Comparison of ENCODE assay signal across 22 cellular contexts in the genomic region with DNA sequence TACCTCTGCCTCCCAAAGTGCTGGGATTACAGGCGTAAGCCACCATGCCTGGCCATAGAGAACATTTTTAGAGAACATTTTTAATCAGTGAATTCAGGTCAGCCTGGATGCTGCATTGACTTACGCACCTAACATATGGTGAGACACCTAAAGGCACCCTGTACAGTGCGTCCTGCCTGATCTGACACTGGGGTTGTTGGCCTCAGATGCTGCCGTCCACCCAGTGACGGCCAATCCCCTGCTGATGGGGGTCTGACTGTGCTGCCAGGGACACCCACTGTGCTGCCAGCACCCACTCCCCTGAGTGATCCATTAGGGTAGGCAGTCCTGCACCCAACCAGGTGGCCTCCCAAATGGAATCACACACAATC. TPM values are rescaled to one million over a fixed set of nuclear protein-coding genes. Genes with fewer than 3 reads are reported as not detected.
A peak's percentile ranks its signal among the peaks of the same experiment; 100 is the strongest.
DNase-seq lines count a peak whose midpoint lies in the region; ATAC-seq and TF ChIP-seq lines count a peak whose summit lies in the region.
"Had no signal": no experiment of that assay in that cellular context is flagged by ENCODE, and none has a peak within 500 bp of the region (broad histone marks: within the 10 kb centered on the region; RNA-seq: fewer than 3 reads in every experiment).

No MANE protein-coding gene starts in this region.

- TF ChIP-seq EP300 in SK-N-SH (IDR thresholded peaks at IDR 0.05; ENCODE audit: borderline replicate concordance in 1 of 2, low read depth in 1 of 2, low read length in 1 of 2): no peak

- peak overlapping the region; percentile 34 for H3K56ac ChIP-seq in mesendoderm (ENCODE audit: low read length)

- no peak overlapping the region for H2BK15ac ChIP-seq in mesendoderm (replicated peaks; ENCODE audit: low read depth)
- no peak overlapping the region for H2BK15ac ChIP-seq in neuronal stem cell (ENCODE audit: low read length)

- H4K8ac ChIP-seq in mesendoderm (ENCODE audit: low read depth, low read length) (no peak overlapping the region), neuronal stem cell (ENCODE audit: low read depth, low read length) (no peak overlapping the region)

- no peaks in the 10 kb centered on the region for H3K79me2 ChIP-seq in SK-N-SH (ENCODE audit: insufficient read depth)
- peaks cover 28% of the 10 kb centered on the region for H3K79me2 ChIP-seq in mesendoderm (ENCODE audit: control insufficient read depth, insufficient read depth, low read length)

- TF ChIP-seq RAD21 in SK-N-SH (IDR thresholded peaks at IDR 0.05; ENCODE audit: low read length): no peak

- H3K27me3 ChIP-seq in SK-N-SH (ENCODE audit: insufficient read depth) (no peaks in the 10 kb centered on the region), mesendoderm (ENCODE audit: insufficient read depth, low read length, poor library complexity) (no peaks in the 10 kb centered on the region), neuronal stem cell (ENCODE audit: control insufficient read depth in 3 of 3, insufficient read depth in 3 of 3, low read depth in 1 of 3, low read length in 3 of 3) (peaks cover 0 to 2% (median 0%) of the 10 kb centered on the region in 3 experiments)
- no peaks in the 10 kb centered on the region for H3K27me3 ChIP-seq in CD8-positive, alpha-beta T cell (ENCODE audit: insufficient read depth, low read length)
- H3K27me3 ChIP-seq in naive thymus-derived CD4-positive, alpha-beta T cell (ENCODE audit: control insufficient read depth in 2 of 2, insufficient read depth in 2 of 2, low read length in 2 of 2): no peaks in the 10 kb centered on the region
- H3K27me3 ChIP-seq: BLaER1 had no signal

- no peaks in the 10 kb centered on the region for H3K4me1 Mint-ChIP-seq in activated T-cell treated with anti-CD3 and anti-CD28 coated beads, Interleukin-2, amount 50 U/mL, for 24 hours (ENCODE audit: low read depth)
- H3K4me1 Mint-ChIP-seq in CD8-positive, alpha-beta T cell (ENCODE audit: low read depth): no peaks in the 10 kb centered on the region
- no peaks in the 10 kb centered on the region for H3K4me1 Mint-ChIP-seq in naive thymus-derived CD4-positive, alpha-beta T cell
- H3K4me1 Mint-ChIP-seq: CD4-positive, CD25-positive, alpha-beta regulatory T cell; CD8-positive, alpha-beta memory T cell had no signal

- peak; percentile 30 for DNase-seq in SK-N-SH
- DNase-seq in mesendoderm: no peak
- no peak for DNase-seq in neuronal stem cell (ENCODE audit: low spot score)
- no peak for DNase-seq in activated T-cell treated with anti-CD3 and anti-CD28 coated beads, Interleukin-2, amount 50 U/mL, for 24 hours
- DNase-seq in CD8-positive, alpha-beta T cell: no peak
- DNase-seq in naive thymus-derived CD4-positive, alpha-beta T cell: no peak
- DNase-seq: CD4-positive, CD25-positive, alpha-beta regulatory T cell; CD8-positive, alpha-beta memory T cell; DMS 273 treated with DMSO at 0.1 percent for 48 hours; DMS79; EL; GDM1; HFFc6 had no signal

- 83% methylated on average over 5 of the region's 5 CpGs for WGBS in SK-N-SH (ENCODE audit: low lambda C conversion rate)
- no CpG with 5 or more reads among the region's 5 CpGs for WGBS in mesendoderm (ENCODE audit: extremely low coverage, insufficient coverage, low lambda C conversion rate)
- WGBS in neuronal stem cell (ENCODE audit: extremely low coverage in 2 of 2, insufficient read length in 2 of 2, insufficient replicate concordance in 1 of 2), 2 donors: no CpG with 5 or more reads among the region's 5 CpGs

- H3K9me3 ChIP-seq in SK-N-SH (no peaks in the 10 kb centered on the region), neuronal stem cell (replicated peaks in 1 of 2; ENCODE audit: control insufficient read depth in 2 of 2, insufficient read depth in 1 of 2, low read depth in 1 of 2, low read length in 2 of 2) (no peaks in the 10 kb centered on the region)
- no peaks in the 10 kb centered on the region for H3K9me3 ChIP-seq in CD8-positive, alpha-beta T cell (ENCODE audit: low read length)
- H3K9me3 ChIP-seq in naive thymus-derived CD4-positive, alpha-beta T cell (ENCODE audit: control insufficient read depth in 2 of 3, low read length in 3 of 3): no peaks in the 10 kb centered on the region
- H3K9me3 ChIP-seq: BLaER1, HAP-1 had no signal

- no peak overlapping the region for H3K27ac Mint-ChIP-seq in activated T-cell treated with anti-CD3 and anti-CD28 coated beads, Interleukin-2, amount 50 U/mL, for 24 hours
- H3K27ac Mint-ChIP-seq in CD8-positive, alpha-beta T cell: no peak overlapping the region
- no peak overlapping the region for H3K27ac Mint-ChIP-seq in naive thymus-derived CD4-positive, alpha-beta T cell
- H3K27ac Mint-ChIP-seq: B cell; CD4-positive, CD25-positive, alpha-beta regulatory T cell; CD8-positive, alpha-beta memory T cell; GM23338; HFFc6 had no signal

- H2AK5ac ChIP-seq in mesendoderm (ENCODE audit: low read length): no peak overlapping the region
- H2AK5ac ChIP-seq in neuronal stem cell (ENCODE audit: low read depth, low read length): peak overlapping the region; percentile 72

- H3K36me3 Mint-ChIP-seq in activated T-cell treated with anti-CD3 and anti-CD28 coated beads, Interleukin-2, amount 50 U/mL, for 24 hours (ENCODE audit: low read depth): no peaks in the 10 kb centered on the region
- no peaks in the 10 kb centered on the region for H3K36me3 Mint-ChIP-seq in CD8-positive, alpha-beta T cell
- H3K36me3 Mint-ChIP-seq in naive thymus-derived CD4-positive, alpha-beta T cell: no peaks in the 10 kb centered on the region
- H3K36me3 Mint-ChIP-seq: CD4-positive, CD25-positive, alpha-beta regulatory T cell; CD8-positive, alpha-beta memory T cell had no signal

- H3K9ac ChIP-seq in SK-N-SH (no peak overlapping the region), mesendoderm (ENCODE audit: low read length) (peak overlapping the region; percentile 6), neuronal stem cell (ENCODE audit: low read depth, low read length, poor library complexity) (no peak overlapping the region)
- H3K9ac ChIP-seq: BLaER1 had no signal

- H3K36me3 ChIP-seq in SK-N-SH (replicated peaks in 1 of 2; ENCODE audit: control insufficient read depth in 1 of 2, insufficient read depth in 2 of 2, low read length in 1 of 2) (no peaks in the 10 kb centered on the region), mesendoderm (ENCODE audit: control insufficient read depth, insufficient read depth, low read length) (peaks cover 2% of the 10 kb centered on the region), neuronal stem cell (replicated peaks in 1 of 2; ENCODE audit: control insufficient read depth in 2 of 2, insufficient read depth in 2 of 2, low read length in 2 of 2) (peaks cover 0 to 5% of the 10 kb centered on the region in 2 donors)
- H3K36me3 ChIP-seq in CD8-positive, alpha-beta T cell (ENCODE audit: insufficient read depth, low read length): no peaks in the 10 kb centered on the region
- no peaks in the 10 kb centered on the region for H3K36me3 ChIP-seq in naive thymus-derived CD4-positive, alpha-beta T cell (ENCODE audit: control insufficient read depth in 2 of 3, insufficient read depth in 3 of 3, low read length in 3 of 3)
- H3K36me3 ChIP-seq: BLaER1, HAP-1 had no signal

- intact Hi-C loops in CD8-positive, alpha-beta T cell (cut with DNase I, micrococcal nuclease): no loop called here
- intact Hi-C loops in naive thymus-derived CD4-positive, alpha-beta T cell (cut with micrococcal nuclease): no loop called here

- H3K27ac ChIP-seq in SK-N-SH (ENCODE audit: low read depth in 2 of 2, low read length in 1 of 2) (no peak overlapping the region), mesendoderm (ENCODE audit: low read depth, low read length) (no peak overlapping the region), neuronal stem cell (replicated peaks; ENCODE audit: low read length) (no peak overlapping the region)
- no peak overlapping the region for H3K27ac ChIP-seq in CD8-positive, alpha-beta T cell (ENCODE audit: low read depth, low read length)
- H3K27ac ChIP-seq in naive thymus-derived CD4-positive, alpha-beta T cell (ENCODE audit: low read depth, low read length): no peak overlapping the region
- H3K27ac ChIP-seq: 22Rv1, BLaER1, C4-2B had no signal

- H3K4me1 ChIP-seq in SK-N-SH (ENCODE audit: control insufficient read depth in 1 of 2, insufficient read depth in 2 of 2, low read depth in 1 of 2, low read length in 1 of 2) (no peaks in the 10 kb centered on the region; a peak in 1 of 4 replicates), mesendoderm (ENCODE audit: control insufficient read depth, low read depth, low read length) (peaks cover 11% of the 10 kb centered on the region), neuronal stem cell (ENCODE audit: control insufficient read depth in 2 of 2, insufficient read depth in 1 of 2, low read depth in 1 of 2, low read length in 2 of 2) (peaks cover 8 to 15% of the 10 kb centered on the region in 2 donors)
- H3K4me1 ChIP-seq in CD8-positive, alpha-beta T cell (ENCODE audit: insufficient read depth, low read length): no peaks in the 10 kb centered on the region
- H3K4me1 ChIP-seq in naive thymus-derived CD4-positive, alpha-beta T cell (ENCODE audit: control insufficient read depth in 2 of 2, insufficient read depth in 2 of 2, low read length in 2 of 2): no peaks in the 10 kb centered on the region
- H3K4me1 ChIP-seq: HAP-1 had no signal

- no peaks in the 10 kb centered on the region for H3F3A ChIP-seq in SK-N-SH (replicated peaks; ENCODE audit: insufficient read depth)

- no peaks in the 10 kb centered on the region for H4K20me1 ChIP-seq in SK-N-SH (ENCODE audit: insufficient read depth)
- H4K20me1 ChIP-seq: BLaER1 had no signal

- H3K4me3 Mint-ChIP-seq in activated T-cell treated with anti-CD3 and anti-CD28 coated beads, Interleukin-2, amount 50 U/mL, for 24 hours: no peak overlapping the region
- no peak overlapping the region for H3K4me3 Mint-ChIP-seq in CD8-positive, alpha-beta T cell
- no peak overlapping the region for H3K4me3 Mint-ChIP-seq in naive thymus-derived CD4-positive, alpha-beta T cell
- H3K4me3 Mint-ChIP-seq: B cell; CD4-positive, CD25-positive, alpha-beta regulatory T cell; CD8-positive, alpha-beta memory T cell; GM23338; HFFc6 had no signal

- H2AFZ ChIP-seq in SK-N-SH (ENCODE audit: low read depth) (no peak overlapping the region), neuronal stem cell (ENCODE audit: low read length) (no peak overlapping the region)
- H2AFZ ChIP-seq: GM23338 had no signal

- POLR2A ChIA-PET in SK-N-SH (lab: Yijun Ruan, JAX): no interaction called here
- POLR2A ChIA-PET in CD8-positive, alpha-beta T cell (lab: Charles Lee): no interaction called here
- POLR2A ChIA-PET in naive thymus-derived CD4-positive, alpha-beta T cell (lab: Charles Lee): no interaction called here

- H2BK120ac ChIP-seq in mesendoderm (ENCODE audit: low read depth, low read length) (no peak overlapping the region), neuronal stem cell (ENCODE audit: low read depth, low read length) (no peak overlapping the region)

- H3K4ac ChIP-seq in mesendoderm (ENCODE audit: low read depth, low read length) (no peak overlapping the region), neuronal stem cell (ENCODE audit: low read length) (no peak overlapping the region)

- no peaks in the 10 kb centered on the region for H3K9me3 Mint-ChIP-seq in activated T-cell treated with anti-CD3 and anti-CD28 coated beads, Interleukin-2, amount 50 U/mL, for 24 hours
- H3K9me3 Mint-ChIP-seq in CD8-positive, alpha-beta T cell: no peaks in the 10 kb centered on the region
- peaks cover 0 to 2% (median 0%) of the 10 kb centered on the region in 11 donors for H3K9me3 Mint-ChIP-seq in naive thymus-derived CD4-positive, alpha-beta T cell
- H3K9me3 Mint-ChIP-seq: CD8-positive, alpha-beta memory T cell; HFFc6 had no signal

- no peak for TF ChIP-seq CTCF in SK-N-SH (IDR thresholded peaks at IDR 0.05)
- TF ChIP-seq CTCF in CD8-positive, alpha-beta T cell (IDR thresholded peaks at IDR 0.05): no peak

- no peak overlapping the region for H4K5ac ChIP-seq in mesendoderm (ENCODE audit: low read length)

- ATAC-seq in SK-N-SH treated with all-trans-retinoic acid at 6 μM for 48 hours (no peak), HG03571 (IDR thresholded peaks at IDR 0.05; ENCODE audit: unreplicated experiment) (no peak)
- no peak for ATAC-seq in CD8-positive, alpha-beta T cell
- no peak for ATAC-seq in naive thymus-derived CD4-positive, alpha-beta T cell
- ATAC-seq: GM12878, GM23338 had no signal

- no peaks in the 10 kb centered on the region for H3K9me2 ChIP-seq in SK-N-SH

- H3K14ac ChIP-seq in neuronal stem cell (ENCODE audit: low read length): no peak overlapping the region

- no peak overlapping the region for H2BK5ac ChIP-seq in mesendoderm (ENCODE audit: low read length)
- H2BK5ac ChIP-seq in neuronal stem cell (ENCODE audit: low read length): no peak overlapping the region

- H3K4me2 ChIP-seq in SK-N-SH (no peak overlapping the region), mesendoderm (ENCODE audit: low read length) (no peak overlapping the region), neuronal stem cell (ENCODE audit: insufficient read depth, low read length, poor library complexity, severe bottlenecking) (no peak overlapping the region)
- H3K4me2 ChIP-seq: BLaER1, GM23338 had no signal

- H3K23ac ChIP-seq in mesendoderm (ENCODE audit: low read length) (no peak overlapping the region), neuronal stem cell (ENCODE audit: low read depth, low read length, poor library complexity) (peak overlapping the region; percentile 32)

- peaks cover 23% of the 10 kb centered on the region for H3K27me3 Mint-ChIP-seq in activated T-cell treated with anti-CD3 and anti-CD28 coated beads, Interleukin-2, amount 50 U/mL, for 24 hours
- H3K27me3 Mint-ChIP-seq in CD8-positive, alpha-beta T cell (ENCODE audit: low read depth): peaks cover 22% of the 10 kb centered on the region
- peaks cover 0 to 19% (median 8%) of the 10 kb centered on the region in 5 donors for H3K27me3 Mint-ChIP-seq in naive thymus-derived CD4-positive, alpha-beta T cell
- H3K27me3 Mint-ChIP-seq: B cell had no signal

- H2BK12ac ChIP-seq in neuronal stem cell (ENCODE audit: low read length): peak overlapping the region; percentile 32

- no peak overlapping the region for H3K4me3 ChIP-seq in SK-N-SH (ENCODE audit: low read depth in 2 of 2, low read length in 1 of 2)
- H3K4me3 ChIP-seq in mesendoderm (ENCODE audit: low read length): no peak overlapping the region
- no peak overlapping the region for H3K4me3 ChIP-seq in neuronal stem cell (ENCODE audit: low read length in 2 of 2)
- H3K4me3 ChIP-seq in CD8-positive, alpha-beta T cell (ENCODE audit: low read depth, low read length): no peak overlapping the region
- no peak overlapping the region for H3K4me3 ChIP-seq in naive thymus-derived CD4-positive, alpha-beta T cell (ENCODE audit: low read length)
- H3K4me3 ChIP-seq: BLaER1, GM12878, GM23338, HAP-1 had no signal

- H3K79me1 ChIP-seq in mesendoderm (ENCODE audit: low read length) (peaks cover 40% of the 10 kb centered on the region), neuronal stem cell (ENCODE audit: low read depth, low read length) (no peaks in the 10 kb centered on the region)

- CTCF ChIA-PET in SK-N-SH (lab: Yijun Ruan, JAX): interaction anchor here (1.2 to 2.6 kb wide), 3 partner anchors 55 to 161 kb away, joined by 4 to 10 read pairs (median 6); no protein-coding TSS in a partner anchor
- CTCF ChIA-PET in CD8-positive, alpha-beta T cell (lab: Charles Lee): no interaction called here
- CTCF ChIA-PET in naive thymus-derived CD4-positive, alpha-beta T cell (lab: Charles Lee): no interaction called here

- no peak overlapping the region for H4K91ac ChIP-seq in neuronal stem cell (ENCODE audit: low read depth, low read length, poor library complexity)

- H3K18ac ChIP-seq in mesendoderm (ENCODE audit: low read length): no peak overlapping the region
- peak overlapping the region; percentile 66 for H3K18ac ChIP-seq in neuronal stem cell (ENCODE audit: low read length)

RNA-seq across cellular contexts. Expression of a gene that starts 38.5 kb away (rescaled TPM):
- polyA plus RNA-seq in SK-N-SH (2012; rRNA removed): 5.3 and 7.6 TPM in 2 replicates
- 3.7 and 4.9 TPM in 2 replicates for polyA plus RNA-seq in SK-N-SH (2012; cell fraction: cytosol; rRNA removed)
- polyA plus RNA-seq in SK-N-SH (2012; cell fraction: nucleus; rRNA removed): 13.4 and 18.7 TPM in 2 replicates
- polyA plus RNA-seq in mesendoderm (2013, experiment 1 of 2): 50.0 TPM
- polyA plus RNA-seq in mesendoderm (2013, experiment 2 of 2): 49.3 TPM
- 6.1 TPM for polyA plus RNA-seq in neuronal stem cell (2013, experiment 1 of 2)
- 6.0 TPM for polyA plus RNA-seq in neuronal stem cell (2013, experiment 2 of 2)
- total RNA-seq in CD8-positive, alpha-beta T cell: not detected
- total RNA-seq in naive thymus-derived CD4-positive, alpha-beta T cell: under 1 TPM in 1 of 5 experiments, not detected in 4; 0.24 TPM
- polyA plus RNA-seq in naive thymus-derived CD4-positive, alpha-beta T cell: under 1 TPM in 1 of 2 donors, not detected in 1; 0.07 TPM
- total RNA-seq: CD4-positive, CD25-positive, alpha-beta regulatory T cell; CD8-positive, alpha-beta memory T cell; GM12878 had no signal
- polyA plus RNA-seq: CD4-positive, CD25-positive, alpha-beta regulatory T cell; CD8-positive, alpha-beta memory T cell had no signal
